2 cellular contexts compared by ENCODE assay signal in the genomic region with DNA sequence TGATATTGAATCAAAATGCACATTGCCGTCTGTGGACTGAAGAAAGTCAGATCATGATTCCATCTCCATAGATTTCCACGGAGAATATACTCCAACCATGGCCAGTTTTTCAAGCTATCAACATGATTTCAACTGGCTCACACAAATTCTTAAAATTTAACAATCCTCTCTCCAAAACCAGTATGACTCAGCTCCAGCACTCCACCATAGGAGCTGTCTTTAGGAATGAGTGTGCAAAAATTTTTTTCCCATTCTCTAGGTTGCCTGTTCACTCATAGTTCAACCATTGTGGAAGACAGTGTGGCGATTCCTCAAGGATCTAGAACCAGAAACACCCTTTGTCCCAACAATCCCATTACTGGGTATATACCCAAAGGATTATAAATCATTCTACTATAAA.
A peak's percentile ranks its signal among the peaks of the same experiment; 100 is the strongest.
TF ChIP-seq lines count a peak whose summit lies in the region.

No MANE protein-coding gene starts in this region.

TF ChIP-seq in IMR-90, 13 proteins besides CTCF, POLR2A, EP300 and RAD21:
- TF ChIP-seq MXI1 (IDR thresholded peaks at IDR 0.05; ENCODE audit: borderline replicate concordance, low read depth, low read length) (no peak), NFE2L2 (IDR thresholded peaks at IDR 0.05; ENCODE audit: low read depth, low read length) (peak; percentile 60)
- TF ChIP-seq, protein P1, sequence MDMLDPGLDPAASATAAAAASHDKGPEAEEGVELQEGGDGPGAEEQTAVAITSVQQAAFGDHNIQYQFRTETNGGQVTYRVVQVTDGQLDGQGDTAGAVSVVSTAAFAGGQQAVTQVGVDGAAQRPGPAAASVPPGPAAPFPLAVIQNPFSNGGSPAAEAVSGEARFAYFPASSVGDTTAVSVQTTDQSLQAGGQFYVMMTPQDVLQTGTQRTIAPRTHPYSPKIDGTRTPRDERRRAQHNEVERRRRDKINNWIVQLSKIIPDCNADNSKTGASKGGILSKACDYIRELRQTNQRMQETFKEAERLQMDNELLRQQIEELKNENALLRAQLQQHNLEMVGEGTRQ (IDR thresholded peaks at IDR 0.05; ENCODE audit: low read depth, low read length), result no peak

TF ChIP-seq in GM12878, 131 proteins besides CTCF, POLR2A, EP300 and RAD21:
- TF ChIP-seq SMAD5 (IDR thresholded peaks at IDR 0.05; ENCODE audit: low read depth) (no peak), SMC3 (IDR thresholded peaks at IDR 0.05; ENCODE audit: borderline replicate concordance, low read length) (no peak), RB1 (IDR thresholded peaks at IDR 0.05; ENCODE audit: borderline replicate concordance) (no peak), BACH1 (IDR thresholded peaks at IDR 0.05; ENCODE audit: borderline replicate concordance) (no peak), IKZF1 (conservative IDR thresholded peaks at IDR 0.05) (0 out of 2 replicates have a peak, but pooled peaks have one; percentile 23), JUNB (IDR thresholded peaks at IDR 0.05) (peak; percentile 58), EED (IDR thresholded peaks at IDR 0.05; ENCODE audit: low read depth) (peak; percentile 76), DPF2 (IDR thresholded peaks at IDR 0.05) (no peak), ZSCAN29 (IDR thresholded peaks at IDR 0.05) (no peak), YY1 (IDR thresholded peaks at IDR 0.05; ENCODE audit: low read depth, low read length) (no peak)
- TF ChIP-seq, protein P2, sequence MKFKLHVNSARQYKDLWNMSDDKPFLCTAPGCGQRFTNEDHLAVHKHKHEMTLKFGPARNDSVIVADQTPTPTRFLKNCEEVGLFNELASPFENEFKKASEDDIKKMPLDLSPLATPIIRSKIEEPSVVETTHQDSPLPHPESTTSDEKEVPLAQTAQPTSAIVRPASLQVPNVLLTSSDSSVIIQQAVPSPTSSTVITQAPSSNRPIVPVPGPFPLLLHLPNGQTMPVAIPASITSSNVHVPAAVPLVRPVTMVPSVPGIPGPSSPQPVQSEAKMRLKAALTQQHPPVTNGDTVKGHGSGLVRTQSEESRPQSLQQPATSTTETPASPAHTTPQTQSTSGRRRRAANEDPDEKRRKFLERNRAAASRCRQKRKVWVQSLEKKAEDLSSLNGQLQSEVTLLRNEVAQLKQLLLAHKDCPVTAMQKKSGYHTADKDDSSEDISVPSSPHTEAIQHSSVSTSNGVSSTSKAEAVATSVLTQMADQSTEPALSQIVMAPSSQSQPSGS (IDR thresholded peaks at IDR 0.05; ENCODE audit: low read length), result no peak
- TF ChIP-seq, protein P3, sequence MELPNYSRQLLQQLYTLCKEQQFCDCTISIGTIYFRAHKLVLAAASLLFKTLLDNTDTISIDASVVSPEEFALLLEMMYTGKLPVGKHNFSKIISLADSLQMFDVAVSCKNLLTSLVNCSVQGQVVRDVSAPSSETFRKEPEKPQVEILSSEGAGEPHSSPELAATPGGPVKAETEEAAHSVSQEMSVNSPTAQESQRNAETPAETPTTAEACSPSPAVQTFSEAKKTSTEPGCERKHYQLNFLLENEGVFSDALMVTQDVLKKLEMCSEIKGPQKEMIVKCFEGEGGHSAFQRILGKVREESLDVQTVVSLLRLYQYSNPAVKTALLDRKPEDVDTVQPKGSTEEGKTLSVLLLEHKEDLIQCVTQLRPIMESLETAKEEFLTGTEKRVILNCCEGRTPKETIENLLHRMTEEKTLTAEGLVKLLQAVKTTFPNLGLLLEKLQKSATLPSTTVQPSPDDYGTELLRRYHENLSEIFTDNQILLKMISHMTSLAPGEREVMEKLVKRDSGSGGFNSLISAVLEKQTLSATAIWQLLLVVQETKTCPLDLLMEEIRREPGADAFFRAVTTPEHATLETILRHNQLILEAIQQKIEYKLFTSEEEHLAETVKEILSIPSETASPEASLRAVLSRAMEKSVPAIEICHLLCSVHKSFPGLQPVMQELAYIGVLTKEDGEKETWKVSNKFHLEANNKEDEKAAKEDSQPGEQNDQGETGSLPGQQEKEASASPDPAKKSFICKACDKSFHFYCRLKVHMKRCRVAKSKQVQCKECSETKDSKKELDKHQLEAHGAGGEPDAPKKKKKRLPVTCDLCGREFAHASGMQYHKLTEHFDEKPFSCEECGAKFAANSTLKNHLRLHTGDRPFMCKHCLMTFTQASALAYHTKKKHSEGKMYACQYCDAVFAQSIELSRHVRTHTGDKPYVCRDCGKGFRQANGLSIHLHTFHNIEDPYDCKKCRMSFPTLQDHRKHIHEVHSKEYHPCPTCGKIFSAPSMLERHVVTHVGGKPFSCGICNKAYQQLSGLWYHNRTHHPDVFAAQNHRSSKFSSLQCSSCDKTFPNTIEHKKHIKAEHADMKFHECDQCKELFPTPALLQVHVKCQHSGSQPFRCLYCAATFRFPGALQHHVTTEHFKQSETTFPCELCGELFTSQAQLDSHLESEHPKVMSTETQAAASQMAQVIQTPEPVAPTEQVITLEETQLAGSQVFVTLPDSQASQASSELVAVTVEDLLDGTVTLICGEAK (IDR thresholded peaks at IDR 0.05; ENCODE audit: borderline replicate concordance), result no peak
- TF ChIP-seq, protein P4, sequence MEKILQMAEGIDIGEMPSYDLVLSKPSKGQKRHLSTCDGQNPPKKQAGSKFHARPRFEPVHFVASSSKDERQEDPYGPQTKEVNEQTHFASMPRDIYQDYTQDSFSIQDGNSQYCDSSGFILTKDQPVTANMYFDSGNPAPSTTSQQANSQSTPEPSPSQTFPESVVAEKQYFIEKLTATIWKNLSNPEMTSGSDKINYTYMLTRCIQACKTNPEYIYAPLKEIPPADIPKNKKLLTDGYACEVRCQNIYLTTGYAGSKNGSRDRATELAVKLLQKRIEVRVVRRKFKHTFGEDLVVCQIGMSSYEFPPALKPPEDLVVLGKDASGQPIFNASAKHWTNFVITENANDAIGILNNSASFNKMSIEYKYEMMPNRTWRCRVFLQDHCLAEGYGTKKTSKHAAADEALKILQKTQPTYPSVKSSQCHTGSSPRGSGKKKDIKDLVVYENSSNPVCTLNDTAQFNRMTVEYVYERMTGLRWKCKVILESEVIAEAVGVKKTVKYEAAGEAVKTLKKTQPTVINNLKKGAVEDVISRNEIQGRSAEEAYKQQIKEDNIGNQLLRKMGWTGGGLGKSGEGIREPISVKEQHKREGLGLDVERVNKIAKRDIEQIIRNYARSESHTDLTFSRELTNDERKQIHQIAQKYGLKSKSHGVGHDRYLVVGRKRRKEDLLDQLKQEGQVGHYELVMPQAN (conservative IDR thresholded peaks at IDR 0.05), result no peak
- TF ChIP-seq, protein P5, sequence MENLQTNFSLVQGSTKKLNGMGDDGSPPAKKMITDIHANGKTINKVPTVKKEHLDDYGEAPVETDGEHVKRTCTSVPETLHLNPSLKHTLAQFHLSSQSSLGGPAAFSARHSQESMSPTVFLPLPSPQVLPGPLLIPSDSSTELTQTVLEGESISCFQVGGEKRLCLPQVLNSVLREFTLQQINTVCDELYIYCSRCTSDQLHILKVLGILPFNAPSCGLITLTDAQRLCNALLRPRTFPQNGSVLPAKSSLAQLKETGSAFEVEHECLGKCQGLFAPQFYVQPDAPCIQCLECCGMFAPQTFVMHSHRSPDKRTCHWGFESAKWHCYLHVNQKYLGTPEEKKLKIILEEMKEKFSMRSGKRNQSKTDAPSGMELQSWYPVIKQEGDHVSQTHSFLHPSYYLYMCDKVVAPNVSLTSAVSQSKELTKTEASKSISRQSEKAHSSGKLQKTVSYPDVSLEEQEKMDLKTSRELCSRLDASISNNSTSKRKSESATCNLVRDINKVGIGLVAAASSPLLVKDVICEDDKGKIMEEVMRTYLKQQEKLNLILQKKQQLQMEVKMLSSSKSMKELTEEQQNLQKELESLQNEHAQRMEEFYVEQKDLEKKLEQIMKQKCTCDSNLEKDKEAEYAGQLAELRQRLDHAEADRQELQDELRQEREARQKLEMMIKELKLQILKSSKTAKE (IDR thresholded peaks at IDR 0.05; ENCODE audit: low read depth, poor library complexity, severe bottlenecking), result no peak
